In the genomic region with DNA sequence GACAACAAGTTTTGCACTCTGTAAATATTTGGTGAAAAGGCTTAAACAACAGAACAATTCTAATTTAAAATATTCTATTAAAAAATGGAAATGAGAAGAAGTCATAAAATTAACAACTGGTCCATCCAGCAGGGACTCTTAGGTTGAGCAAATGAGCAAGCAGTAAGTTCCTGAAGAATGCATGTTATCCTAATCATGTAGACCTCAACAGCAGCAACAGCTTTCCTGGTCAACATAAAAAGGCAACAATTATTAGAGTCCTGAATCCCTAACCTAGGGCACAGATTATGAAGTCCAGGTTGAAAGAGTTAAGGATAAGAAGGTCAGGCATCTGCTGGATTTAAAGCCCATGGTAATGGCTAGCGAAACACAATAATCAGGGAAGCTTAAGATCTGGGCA, we compare ENCODE assay signal across 26 cellular contexts.
"Had no signal": no experiment of that assay in that cellular context is flagged by ENCODE, and none has a peak within 500 bp of the region (broad histone marks: within the 10 kb centered on the region; RNA-seq: fewer than 3 reads in every experiment).

No MANE protein-coding gene starts in this region.

- H3K79me2 ChIP-seq: hepatocyte had no signal

- H3K9me3 ChIP-seq: adrenal gland, ascending aorta, left ventricle myocardium inferior, ovary, prostate gland, suprapubic skin, tibial nerve had no signal

- H3K4me3 ChIP-seq: adrenal gland, ascending aorta, hepatocyte, left ventricle myocardium inferior, ovary, prostate gland, suprapubic skin, tibial nerve had no signal

- H3K4me1 ChIP-seq: ascending aorta, prostate gland had no signal

- H3K27ac ChIP-seq: adrenal gland, ascending aorta, hepatocyte, left ventricle myocardium inferior, ovary, prostate gland, suprapubic skin, tibial nerve had no signal

- H3K4me2 ChIP-seq: hepatocyte had no signal

- H3K27me3 ChIP-seq: adrenal gland, ascending aorta, hepatocyte, ovary, suprapubic skin, tibial nerve had no signal

- H2AFZ ChIP-seq: hepatocyte had no signal

- H3K36me3 ChIP-seq: adrenal gland, ovary, prostate gland had no signal

- DNase-seq: activated CD4-positive, alpha-beta T cell treated with anti-CD3 and anti-CD28 coated beads for 36 hours; activated CD4-positive, alpha-beta T cell treated with anti-CD3 and anti-CD28 coated beads, Interleukin-2, amount 50 U/mL, for 4 hours; activated CD8-positive, alpha-beta memory T cell treated with anti-CD3 and anti-CD28 coated beads for 24 hours; activated CD8-positive, alpha-beta memory T cell treated with anti-CD3 and anti-CD28 coated beads, Interleukin-2, amount 50 U/mL, for 4 hours; activated naive CD4-positive, alpha-beta T cell; activated T-cell treated with anti-CD3 and anti-CD28 coated beads, Interleukin-2, amount 50 U/mL, for 4 hours; adrenal gland; effector memory CD4-positive, alpha-beta T cell; foreskin melanocyte; glutamatergic neuron; immature natural killer cell; left ventricle myocardium inferior; mammary epithelial cell; ovary; right cardiac atrium; stimulated activated CD4-positive, alpha-beta T cell treated with anti-CD3 and anti-CD28 coated beads, Interleukin-1b, Interleukin-23, amount 100 ng/mL, for 48 hours; stimulated activated naive CD8-positive, alpha-beta T cell treated with anti-CD3 and anti-CD28 coated beads, Interleukin-15, amount 100 ng/mL, for 72 hours; T-helper 9 cell had no signal

- ATAC-seq: activated CD4-positive, alpha-beta T cell treated with anti-CD3 and anti-CD28 coated beads for 36 hours; activated T-cell treated with anti-CD3 and anti-CD28 coated beads, Interleukin-2, amount 50 U/mL, for 4 hours; esophagus mucosa; natural killer cell treated with Interleukin-12 subunit alpha and Interleukin-12 subunit beta and Interleukin-15 and Interleukin-18, amount 100 ng/mL, for 72 hours; right cardiac atrium; stimulated activated naive CD8-positive, alpha-beta T cell treated with anti-CD3 and anti-CD28 coated beads, Interleukin-15, amount 100 ng/mL, for 72 hours; WTC11 had no signal
